In genomic region chr1:75423136-75423535, GRCh38 we compare ENCODE assay signal across 26 cellular contexts.
"Had no signal": no experiment of that assay in that cellular context is flagged by ENCODE, and none has a peak within 500 bp of the region (broad histone marks: within the 10 kb centered on the region; RNA-seq: fewer than 3 reads in every experiment).

No MANE protein-coding gene starts in this region.

- H3K4me3 Mint-ChIP-seq: activated naive CD8-positive, alpha-beta T cell treated with anti-CD3 and anti-CD28 coated beads for 36 hours; natural killer cell; neural progenitor cell; stimulated activated memory B cell treated with anti-CD40 and anti-IgM and Interleukin-4, amounts not matched to agents 10 μg/mL and 1 μg/mL and 100 μg/mL, for 72 hours; stimulated activated naive CD8-positive, alpha-beta T cell treated with anti-CD3 and anti-CD28 coated beads, Interleukin-15, amount 100 ng/mL, for 72 hours; type B pancreatic cell had no signal

- H3K36me3 Mint-ChIP-seq: activated naive CD8-positive, alpha-beta T cell treated with anti-CD3 and anti-CD28 coated beads for 36 hours; natural killer cell; neural progenitor cell; stimulated activated memory B cell treated with anti-CD40 and anti-IgM and Interleukin-4, amounts not matched to agents 10 μg/mL and 1 μg/mL and 100 μg/mL, for 72 hours; type B pancreatic cell had no signal

- ATAC-seq: activated CD4-positive, CD25-positive, alpha-beta regulatory T cell treated with anti-CD3 and anti-CD28 coated beads, Interleukin-2, amount 50 U/mL, for 24 hours; left lung; lower lobe of right lung; natural killer cell; stimulated activated memory B cell treated with anti-CD40 and anti-IgM and Interleukin-4, amounts not matched to agents 10 μg/mL and 1 μg/mL and 100 μg/mL, for 72 hours; stimulated activated naive CD8-positive, alpha-beta T cell treated with anti-CD3 and anti-CD28 coated beads, Interleukin-15, amount 100 ng/mL, for 72 hours had no signal

- H3K4me1 Mint-ChIP-seq: activated naive CD8-positive, alpha-beta T cell treated with anti-CD3 and anti-CD28 coated beads for 36 hours; natural killer cell; neural progenitor cell; stimulated activated memory B cell treated with anti-CD40 and anti-IgM and Interleukin-4, amounts not matched to agents 10 μg/mL and 1 μg/mL and 100 μg/mL, for 72 hours; stimulated activated naive CD8-positive, alpha-beta T cell treated with anti-CD3 and anti-CD28 coated beads, Interleukin-15, amount 100 ng/mL, for 72 hours had no signal

- H3K27ac Mint-ChIP-seq: activated naive CD8-positive, alpha-beta T cell treated with anti-CD3 and anti-CD28 coated beads for 36 hours; natural killer cell; neural progenitor cell; stimulated activated memory B cell treated with anti-CD40 and anti-IgM and Interleukin-4, amounts not matched to agents 10 μg/mL and 1 μg/mL and 100 μg/mL, for 72 hours; stimulated activated naive CD8-positive, alpha-beta T cell treated with anti-CD3 and anti-CD28 coated beads, Interleukin-15, amount 100 ng/mL, for 72 hours; type B pancreatic cell had no signal

- H3K27me3 Mint-ChIP-seq: activated naive CD8-positive, alpha-beta T cell treated with anti-CD3 and anti-CD28 coated beads for 36 hours; stimulated activated memory B cell treated with anti-CD40 and anti-IgM and Interleukin-4, amounts not matched to agents 10 μg/mL and 1 μg/mL and 100 μg/mL, for 72 hours; stimulated activated naive CD8-positive, alpha-beta T cell treated with anti-CD3 and anti-CD28 coated beads, Interleukin-15, amount 100 ng/mL, for 72 hours; type B pancreatic cell had no signal

- H3K9me3 Mint-ChIP-seq: activated naive CD8-positive, alpha-beta T cell treated with anti-CD3 and anti-CD28 coated beads for 36 hours; neural progenitor cell; stimulated activated memory B cell treated with anti-CD40 and anti-IgM and Interleukin-4, amounts not matched to agents 10 μg/mL and 1 μg/mL and 100 μg/mL, for 72 hours; stimulated activated naive CD8-positive, alpha-beta T cell treated with anti-CD3 and anti-CD28 coated beads, Interleukin-15, amount 100 ng/mL, for 72 hours; type B pancreatic cell had no signal

- DNase-seq: activated CD4-positive, alpha-beta T cell treated with anti-CD3 and anti-CD28 coated beads for 48 hours; activated CD4-positive, alpha-beta T cell treated with anti-CD3 and anti-CD28 coated beads, Interleukin-2, amount 50 U/mL, for 48 hours; activated CD8-positive, alpha-beta memory T cell treated with anti-CD3 and anti-CD28 coated beads for 24 hours; activated effector memory CD4-positive, alpha-beta T cell treated with Interleukin-2 at 50 U/mL for 16 hours; activated naive CD4-positive, alpha-beta T cell treated with Interleukin-2 at 50 U/mL for 16 hours; activated naive CD8-positive, alpha-beta T cell treated with anti-CD3 and anti-CD28 coated beads for 36 hours; brain microvascular endothelial cell; cortex of kidney; esophagus squamous epithelium; foreskin melanocyte; heart right ventricle; left lung; lower lobe of right lung; natural killer cell; occipital lobe; stimulated activated CD4-positive, alpha-beta T cell treated with anti-CD3 and anti-CD28 coated beads, Interleukin-1b, Interleukin-23, amount 100 ng/mL, for 48 hours; stimulated activated CD4-positive, alpha-beta T cell treated with anti-CD3 and anti-CD28 coated beads, Interleukin-4, amount 100 ng/mL, for 4 hours; stimulated activated CD8-positive, alpha-beta memory T cell treated with anti-CD3 and anti-CD28 coated beads, Interleukin-4, amount 100 ng/mL, for 48 hours; stimulated activated naive CD8-positive, alpha-beta T cell treated with anti-CD3 and anti-CD28 coated beads, Interleukin-15, amount 100 ng/mL, for 72 hours; substantia nigra; uterus; WERI-Rb-1 had no signal
